11 cellular contexts compared by ENCODE assay signal in genomic region chr20:48339147-48339985, GRCh38.
A peak's percentile ranks its signal among the peaks of the same experiment; 100 is the strongest.
DNase-seq lines count a peak whose midpoint lies in the region; ATAC-seq and TF ChIP-seq lines count a peak whose summit lies in the region.
"Had no signal": no experiment of that assay in that cellular context is flagged by ENCODE, and none has a peak within 500 bp of the region (broad histone marks: within the 10 kb centered on the region; RNA-seq: fewer than 3 reads in every experiment).

No MANE protein-coding gene starts in this region.

- H3K9me3 Mint-ChIP-seq in brain: peaks cover 0 to 10% (median 0%) of the 10 kb centered on the region in 5 experiments
- H3K9me3 Mint-ChIP-seq: T-cell had no signal

- peaks cover 15% of the 10 kb centered on the region for H3K27me3 Mint-ChIP-seq in brain

- H3K4me3 Mint-ChIP-seq in brain: peak overlapping the region in 1 of 5 experiments; percentile 49
- H3K4me3 Mint-ChIP-seq: T-cell had no signal

- no peaks in the 10 kb centered on the region for H3K36me3 Mint-ChIP-seq in brain
- H3K36me3 Mint-ChIP-seq: T-cell had no signal

- peak overlapping the region; percentile 5 to 88 (median 57) for H3K27ac Mint-ChIP-seq in brain
- H3K27ac Mint-ChIP-seq: T-cell had no signal

- DNase-seq in EL (peak; percentile 63), non-pigmented ciliary epithelial cell (ENCODE audit: low read depth) (peak; percentile 76), NCI-H1436 treated with DMSO at 0.1 percent for 48 hours (lab: John Stamatoyannopoulos, UW) (no peak), NCI-H2029 (lab: John Stamatoyannopoulos, UW) (no peak), NCI-H1417 (lab: John Stamatoyannopoulos, UW) (no peak), NCI-H526 (lab: John Stamatoyannopoulos, UW) (no peak)
- DNase-seq: effector CD4-positive, alpha-beta T cell; NCI-H187 treated with DMSO at 0.1 percent for 48 hours; T-cell had no signal

- TF ChIP-seq CTCF in brain (conservative IDR thresholded peaks at IDR 0.05): no peak

- ATAC-seq in HG03442 (IDR thresholded peaks at IDR 0.05; ENCODE audit: unreplicated experiment): peak; percentile 40
- ATAC-seq: T-cell had no signal

- H3K4me1 Mint-ChIP-seq in brain: peaks cover 42% of the 10 kb centered on the region
- H3K4me1 Mint-ChIP-seq: T-cell had no signal

Comparison
In these comparisons a context has a peak if more than half of its experiments do, and no peak if none do; other contexts are left out.
1. DNase-seq: peak in EL (single experiment) and non-pigmented ciliary epithelial cell (single experiment); none in NCI-H1436 treated with DMSO at 0.1 percent for 48 hours (single experiment), NCI-H2029 (single experiment), NCI-H1417 (0 of 3) and NCI-H526 (0 of 2).